11 cellular contexts compared by ENCODE assay signal in genomic region chr4:129526812-129527211, GRCh38.
DNase-seq lines count a peak whose midpoint lies in the region; ATAC-seq, FAIRE-seq and TF ChIP-seq lines count a peak whose summit lies in the region.
"Had no signal": no experiment of that assay in that cellular context is flagged by ENCODE, and none has a peak within 500 bp of the region (broad histone marks: within the 10 kb centered on the region; RNA-seq: fewer than 3 reads in every experiment).

No MANE protein-coding gene starts in this region.

- H3K4me3 Mint-ChIP-seq in T-cell = no peak overlapping the region
- H3K4me3 Mint-ChIP-seq: stimulated activated naive CD8-positive, alpha-beta T cell treated with anti-CD3 and anti-CD28 coated beads, Interleukin-15, Interleukin-2, amounts not matched to agents 100 ng/mL and 50 ng/mL, for 24 hours had no signal

- peaks cover 0 to 8% (median 6%) of the 10 kb centered on the region in 3 donors for H3K9me3 Mint-ChIP-seq in T-cell
- H3K9me3 Mint-ChIP-seq: stimulated activated naive CD8-positive, alpha-beta T cell treated with anti-CD3 and anti-CD28 coated beads, Interleukin-15, Interleukin-2, amounts not matched to agents 100 ng/mL and 50 ng/mL, for 24 hours had no signal

- no peak overlapping the region for H3K4me3 ChIP-seq in fibroblast of the aortic adventitia (ENCODE audit: low read depth, low read length)

- no peak for FAIRE-seq in HTR-8/SVneo (lab: Jason Lieb, UNC)

- no peaks in the 10 kb centered on the region for H3K4me1 Mint-ChIP-seq in T-cell

- TF ChIP-seq CTCF in C4-2B (conservative IDR thresholded peaks at IDR 0.05) (peak; percentile 48), RWPE1 (conservative IDR thresholded peaks at IDR 0.05; ENCODE audit: low read depth) (peak; percentile 32), fibroblast of the aortic adventitia (IDR thresholded peaks at IDR 0.05; ENCODE audit: insufficient read depth, low read length) (peak; percentile 8)

- H3K36me3 Mint-ChIP-seq in T-cell = no peaks in the 10 kb centered on the region

- no peak for ATAC-seq in T-cell (replicated peaks in 1 of 4)

- peak; percentile 9 for DNase-seq in HTR-8/SVneo (ENCODE audit: insufficient read length, low spot score)
- DNase-seq in RWPE1 (ENCODE audit: low spot score) = no peak
- DNase-seq in fibroblast of the aortic adventitia (ENCODE audit: low read depth) = peak; percentile 42
- no peak for DNase-seq in activated T-cell treated with anti-CD3 and anti-CD28 coated beads, Interleukin-2, amount 50 U/mL, for 48 hours
- no peak for DNase-seq in cerebellar nuclear complex (lab: John Stamatoyannopoulos, UW)
- DNase-seq in stimulated activated CD4-positive, alpha-beta T cell treated with anti-CD3 and anti-CD28 coated beads, Interleukin-4, amount 100 ng/mL, for 1 hour = no peak
- DNase-seq in T-cell = no peak
- DNase-seq: activated naive CD4-positive, alpha-beta T cell treated with anti-CD3 and anti-CD28 coated beads, Interleukin-2, amount 50 U/mL, for 16 hours; NCI-H1930 had no signal

- H3K27ac ChIP-seq in C4-2B = no peak overlapping the region
- no peak overlapping the region for H3K27ac ChIP-seq in RWPE1

- no peaks in the 10 kb centered on the region for H3K27me3 Mint-ChIP-seq in T-cell
- H3K27me3 Mint-ChIP-seq: stimulated activated naive CD8-positive, alpha-beta T cell treated with anti-CD3 and anti-CD28 coated beads, Interleukin-15, Interleukin-2, amounts not matched to agents 100 ng/mL and 50 ng/mL, for 24 hours had no signal

- CTCF ChIA-PET in RWPE1 (lab: Yijun Ruan, JAX) (interaction anchor here (0.5 to 1.1 kb wide), 4 partner anchors 114 to 551 kb away, joined by 3 to 4 read pairs (median 3); no protein-coding TSS in a partner anchor), T-cell (lab: Charles Lee) (no interaction called here)

- no peak overlapping the region for H3K27ac Mint-ChIP-seq in T-cell
- H3K27ac Mint-ChIP-seq: stimulated activated naive CD8-positive, alpha-beta T cell treated with anti-CD3 and anti-CD28 coated beads, Interleukin-15, Interleukin-2, amounts not matched to agents 100 ng/mL and 50 ng/mL, for 24 hours had no signal

- POLR2A ChIA-PET in RWPE1 (lab: Yijun Ruan, JAX; ENCODE audit: low non-redundant PET) (no interaction called here), T-cell (lab: Charles Lee) (no interaction called here)

Comparison
In these comparisons a context has a peak if more than half of its experiments do, and no peak if none do; other contexts are left out.
1. DNase-seq: peak in HTR-8/SVneo (single experiment) and fibroblast of the aortic adventitia (single experiment); none in RWPE1 (single experiment), activated T-cell treated with anti-CD3 and anti-CD28 coated beads, Interleukin-2, amount 50 U/mL, for 48 hours (0 of 2), cerebellar nuclear complex (0 of 2), stimulated activated CD4-positive, alpha-beta T cell treated with anti-CD3 and anti-CD28 coated beads, Interleukin-4, amount 100 ng/mL, for 1 hour (single experiment) and T-cell (0 of 34).
2. Peak in every context shown above with its lines, with median percentiles within 50 percentile points of each other: CTCF ChIP-seq.